ENCODE assay signal across 20 cellular contexts in the genomic region with DNA sequence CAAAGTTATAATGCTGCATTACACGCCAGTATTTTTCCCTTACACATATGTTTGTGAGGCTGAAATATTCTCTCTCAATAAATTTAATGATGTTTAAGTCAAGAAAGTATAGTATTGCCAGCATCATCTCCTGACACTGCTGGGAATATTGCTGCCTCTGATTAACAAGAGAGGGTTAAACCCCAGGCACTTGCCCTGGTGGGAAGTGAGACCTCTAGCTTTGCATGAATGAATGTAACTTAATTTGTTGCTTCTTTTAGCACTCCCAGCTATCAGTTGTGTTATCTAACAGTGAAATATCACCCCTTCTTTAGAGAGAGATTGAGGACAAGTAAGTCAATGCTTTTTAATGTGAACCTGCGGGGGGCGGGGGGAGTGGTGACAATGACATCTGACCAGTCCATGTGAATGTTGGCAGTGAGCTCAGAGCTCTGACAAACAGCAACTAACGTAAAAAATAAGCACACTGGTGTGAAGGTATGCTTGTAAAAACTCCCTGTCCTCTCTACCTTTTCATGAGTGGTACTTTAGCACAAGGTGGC. TPM values are rescaled to one million over a fixed set of nuclear protein-coding genes. Genes with fewer than 3 reads are reported as not detected.
DNase-seq lines count a peak whose midpoint lies in the region; ATAC-seq, FAIRE-seq and TF ChIP-seq lines count a peak whose summit lies in the region.
"Had no signal": no experiment of that assay in that cellular context is flagged by ENCODE, and none has a peak within 500 bp of the region (broad histone marks: within the 10 kb centered on the region; RNA-seq: fewer than 3 reads in every experiment).

No MANE protein-coding gene starts in this region.

- DNase-seq in NCI-H748 (lab: John Stamatoyannopoulos, UW; ENCODE audit: unreplicated experiment) (peak; percentile 67), NCI-H748 treated with DMSO at 0.1 percent for 48 hours (lab: John Stamatoyannopoulos, UW) (no peak), NCI-H2081 treated with DMSO at 0.1 percent for 48 hours (lab: John Stamatoyannopoulos, UW) (peak; percentile 73), H1 (ENCODE audit: low read depth in 1 of 2, low spot score in 2 of 2) (no peak), stomach (no peak), glomerular visceral epithelial cell (ENCODE audit: extremely low spot score) (no peak)
- no peak for DNase-seq in CD4-positive, alpha-beta memory T cell
- DNase-seq in natural killer cell treated with Interleukin-12 subunit alpha and Interleukin-12 subunit beta and Interleukin-15 and Interleukin-18, amount 100 ng/mL, for 72 hours (ENCODE audit: low spot score): no peak
- DNase-seq: AML-193; CD4-positive, alpha-beta T cell; GF-D8; NCI-H1694 treated with DMSO at 0.1 percent for 48 hours; NCI-H2171; NK-92 treated with Interleukin-12 subunit alpha and Interleukin-12 subunit beta, amount 100 ng/mL, for 24 hours; T-helper 1 cell had no signal

- intact Hi-C loops in stomach (cut with DNase I; ENCODE audit: low total_unique reads): no loop called here
- intact Hi-C loops in CD4-positive, alpha-beta memory T cell (cut with micrococcal nuclease): no loop called here

- no peaks in the 10 kb centered on the region for H3K79me2 ChIP-seq in H1 (ENCODE audit: control insufficient read depth in 1 of 2, insufficient read depth in 2 of 2, low read length in 2 of 2)

- H2BK20ac ChIP-seq in H1 (ENCODE audit: low read length): no peak overlapping the region

- CTCF ChIA-PET in H1 (lab: Charles Lee; ENCODE audit: partially characterized antibody): interaction anchor here (0.7 to 8.4 kb wide), 12 partner anchors 10 to 872 kb away, joined by 3 to 69 read pairs (median 4); a partner anchor contains a TSS
- CTCF ChIA-PET in CD4-positive, alpha-beta memory T cell (lab: Charles Lee; ENCODE audit: partially characterized antibody): no interaction called here

- H3K18ac ChIP-seq in H1 (ENCODE audit: extremely low read depth, low read length): no peak overlapping the region

- FAIRE-seq in H1 (lab: Jason Lieb, UNC): no peak
- FAIRE-seq: D721Med had no signal

- H3K9ac ChIP-seq in H1 (replicated peaks in 1 of 4; ENCODE audit: extremely low read depth in 1 of 4, low read depth in 3 of 4, low read length in 3 of 4): no peak overlapping the region

- no peak overlapping the region for H4K5ac ChIP-seq in H1 (ENCODE audit: insufficient read length, low read depth, low read length)

- H3K27ac ChIP-seq in H1 (ENCODE audit: low read depth, low read length) (no peak overlapping the region), stomach (peak overlapping the region; percentile 82 to 93 (median 89))
- H3K27ac ChIP-seq in CD4-positive, alpha-beta memory T cell (ENCODE audit: low read depth, low read length): no peak overlapping the region
- H3K27ac ChIP-seq: SK-N-MC had no signal

- no peak overlapping the region for H3K4me3 Mint-ChIP-seq in CD4-positive, alpha-beta memory T cell
- H3K4me3 Mint-ChIP-seq in natural killer cell treated with Interleukin-12 subunit alpha and Interleukin-12 subunit beta and Interleukin-15 and Interleukin-18, amount 100 ng/mL, for 72 hours: no peak overlapping the region
- H3K4me3 Mint-ChIP-seq: CD4-positive, alpha-beta T cell had no signal

- H3K56ac ChIP-seq in H1 (replicated peaks; ENCODE audit: insufficient read length, low read depth, low read length): no peak overlapping the region

- H3K27me3 ChIP-seq in H1 (replicated peaks in 1 of 4; ENCODE audit: control insufficient read depth in 3 of 4, extremely low read depth in 1 of 4, insufficient read depth in 3 of 4, low read length in 3 of 4) (peaks cover 90 to 99% (median 95%) of the 10 kb centered on the region in 4 experiments), stomach (peaks cover 8 to 99% (median 54%) of the 10 kb centered on the region in 3 donors)
- peaks cover 15% of the 10 kb centered on the region for H3K27me3 ChIP-seq in CD4-positive, alpha-beta memory T cell (ENCODE audit: insufficient read depth, low read length)

- no peak overlapping the region for H2BK12ac ChIP-seq in H1 (ENCODE audit: low read depth, low read length)

- H3K4ac ChIP-seq in H1 (replicated peaks; ENCODE audit: insufficient read length, low read depth, low read length): no peak overlapping the region

- no peak overlapping the region for H3K14ac ChIP-seq in H1 (ENCODE audit: insufficient read length)

- H4K20me1 ChIP-seq in H1 (replicated peaks in 1 of 2; ENCODE audit: control insufficient read depth in 1 of 2, insufficient read depth in 2 of 2, low read length in 2 of 2): peaks cover 18 to 28% of the 10 kb centered on the region in 2 experiments

- TF ChIP-seq CTCF in H1 (IDR thresholded peaks at IDR 0.05; ENCODE audit: control extremely low read depth in 1 of 3, insufficient read depth in 1 of 3, low read depth in 1 of 3, low read length in 3 of 3) (no peak), stomach (IDR thresholded peaks at IDR 0.05) (no peak)

- H3K4me1 ChIP-seq in H1 (replicated peaks in 1 of 4; ENCODE audit: control insufficient read depth in 3 of 4, insufficient read depth in 4 of 4, low read length in 3 of 4) (peaks cover 11 to 40% (median 21%) of the 10 kb centered on the region in 4 experiments), stomach (peaks cover 5 to 38% (median 27%) of the 10 kb centered on the region in 4 donors)
- H3K4me1 ChIP-seq in CD4-positive, alpha-beta memory T cell (ENCODE audit: insufficient read depth, low read length): no peaks in the 10 kb centered on the region
- H3K4me1 ChIP-seq: HAP-1 had no signal

- peaks cover 34 to 53% of the 10 kb centered on the region in 2 donors for H3K27me3 Mint-ChIP-seq in CD4-positive, alpha-beta memory T cell
- H3K27me3 Mint-ChIP-seq in natural killer cell treated with Interleukin-12 subunit alpha and Interleukin-12 subunit beta and Interleukin-15 and Interleukin-18, amount 100 ng/mL, for 72 hours: peaks cover 50 to 67% of the 10 kb centered on the region in 2 donors

- H3K9me3 ChIP-seq in H1 (ENCODE audit: insufficient read depth in 2 of 2, low read depth in 1 of 2, low read length in 1 of 2) (no peaks in the 10 kb centered on the region), stomach (no peaks in the 10 kb centered on the region)
- no peaks in the 10 kb centered on the region for H3K9me3 ChIP-seq in CD4-positive, alpha-beta memory T cell (ENCODE audit: control insufficient read depth in 1 of 2, low read length in 2 of 2)
- H3K9me3 ChIP-seq: HAP-1 had no signal

- no peaks in the 10 kb centered on the region for H3K79me1 ChIP-seq in H1 (ENCODE audit: low read depth, low read length)

- H3K9me3 Mint-ChIP-seq in CD4-positive, alpha-beta memory T cell: peaks cover 0 to 22% (median 11%) of the 10 kb centered on the region in 8 donors
- no peaks in the 10 kb centered on the region for H3K9me3 Mint-ChIP-seq in natural killer cell treated with Interleukin-12 subunit alpha and Interleukin-12 subunit beta and Interleukin-15 and Interleukin-18, amount 100 ng/mL, for 72 hours
- H3K9me3 Mint-ChIP-seq: CD4-positive, alpha-beta T cell had no signal

- H4K91ac ChIP-seq in H1 (replicated peaks; ENCODE audit: insufficient read length, low read length): no peak overlapping the region

- H2BK120ac ChIP-seq in H1 (replicated peaks; ENCODE audit: low read depth, low read length): no peak overlapping the region

- H3K4me3 ChIP-seq in H1 (ENCODE audit: extremely low read depth in 1 of 4, insufficient read depth in 2 of 4, low read depth in 3 of 4, low read length in 4 of 4): no peak overlapping the region
- H3K4me3 ChIP-seq in stomach: peak overlapping the region; percentile 42 to 58 (median 50)
- H3K4me3 ChIP-seq in CD4-positive, alpha-beta memory T cell (ENCODE audit: low read length in 2 of 2): no peak overlapping the region
- H3K4me3 ChIP-seq: HAP-1, SK-N-MC had no signal

- H3K27ac Mint-ChIP-seq in CD4-positive, alpha-beta memory T cell: no peak overlapping the region
- H3K27ac Mint-ChIP-seq in natural killer cell treated with Interleukin-12 subunit alpha and Interleukin-12 subunit beta and Interleukin-15 and Interleukin-18, amount 100 ng/mL, for 72 hours: no peak overlapping the region
- H3K27ac Mint-ChIP-seq: CD4-positive, alpha-beta T cell had no signal

- TF ChIP-seq EP300 in H1 (IDR thresholded peaks at IDR 0.05; ENCODE audit: borderline replicate concordance in 1 of 2, low read depth in 2 of 2, low read length in 2 of 2): no peak
- TF ChIP-seq EP300 in stomach (IDR thresholded peaks at IDR 0.05): no peak

- no peak overlapping the region for H2AFZ ChIP-seq in H1 (ENCODE audit: low read length)

- no peak for ATAC-seq in natural killer cell treated with Interleukin-12 subunit alpha and Interleukin-12 subunit beta and Interleukin-15 and Interleukin-18, amount 100 ng/mL, for 72 hours

- H3K36me3 Mint-ChIP-seq in CD4-positive, alpha-beta memory T cell: no peaks in the 10 kb centered on the region
- H3K36me3 Mint-ChIP-seq in natural killer cell treated with Interleukin-12 subunit alpha and Interleukin-12 subunit beta and Interleukin-15 and Interleukin-18, amount 100 ng/mL, for 72 hours: peaks cover 6% of the 10 kb centered on the region

- TF ChIP-seq RAD21 in H1 (IDR thresholded peaks at IDR 0.05 in 1 of 2, conservative IDR thresholded peaks at IDR 0.05 in 1 of 2; ENCODE audit: low read depth in 2 of 2, low read length in 2 of 2): no peak

- TF ChIP-seq POLR2A in H1 (IDR thresholded peaks at IDR 0.05; ENCODE audit: control extremely low read depth in 1 of 2, low read depth in 2 of 2, low read length in 2 of 2): no peak
- TF ChIP-seq POLR2A in stomach (IDR thresholded peaks at IDR 0.05): no peak

- H4K8ac ChIP-seq in H1 (ENCODE audit: extremely low read depth, insufficient read depth, low read length): no peak overlapping the region

- H3K36me3 ChIP-seq in H1 (ENCODE audit: control insufficient read depth in 2 of 4, insufficient read depth in 4 of 4, low read length in 3 of 4) (peaks cover 0 to 4% (median 0%) of the 10 kb centered on the region in 4 experiments; a peak in 1 of 8 replicates), stomach (no peaks in the 10 kb centered on the region)
- no peaks in the 10 kb centered on the region for H3K36me3 ChIP-seq in CD4-positive, alpha-beta memory T cell (ENCODE audit: insufficient read depth, low read length)
- H3K36me3 ChIP-seq: HAP-1 had no signal

- peaks cover 0 to 2% (median 0%) of the 10 kb centered on the region in 4 donors for H3K4me1 Mint-ChIP-seq in CD4-positive, alpha-beta memory T cell
- H3K4me1 Mint-ChIP-seq in natural killer cell treated with Interleukin-12 subunit alpha and Interleukin-12 subunit beta and Interleukin-15 and Interleukin-18, amount 100 ng/mL, for 72 hours (ENCODE audit: low read depth in 2 of 2): no peaks in the 10 kb centered on the region

- 9% methylated on average over 4 of the region's 4 CpGs; no CpG with 5 or more reads in 1 of the 2 experiments for WGBS in H1 (ENCODE audit: extremely low coverage in 1 of 2, insufficient coverage in 1 of 2, insufficient read length in 1 of 2, insufficient replicate concordance in 2 of 2, low coverage in 1 of 2, low lambda C conversion rate in 2 of 2, missing lambda C conversion rate in 1 of 2), 2 experiments
- 9 to 32% (median 20%) methylated on average over 4 of the region's 4 CpGs for WGBS in stomach, 5 donors

- H2BK15ac ChIP-seq in H1 (ENCODE audit: low read length): no peak overlapping the region

- no peak overlapping the region for H3K23ac ChIP-seq in H1 (ENCODE audit: insufficient read length)

- H2BK5ac ChIP-seq in H1 (ENCODE audit: low read depth, low read length): no peak overlapping the region

- H2AK5ac ChIP-seq in H1 (ENCODE audit: low read depth, low read length): no peak overlapping the region

- POLR2A ChIA-PET in H1 (lab: Charles Lee; ENCODE audit: partially characterized antibody): interaction anchor here (1.2 to 1.3 kb wide), 2 partner anchors 10 to 12 kb away, joined by 3 to 4 read pairs; a partner anchor contains a TSS
- POLR2A ChIA-PET in CD4-positive, alpha-beta memory T cell (lab: Charles Lee; ENCODE audit: partially characterized antibody): no interaction called here

- peak overlapping the region in 1 of 2 experiments; percentile 1; a peak in 1 of 4 replicates for H3K4me2 ChIP-seq in H1 (ENCODE audit: insufficient read depth in 1 of 2, low read depth in 2 of 2, low read length in 2 of 2)

- peaks cover 3% of the 10 kb centered on the region; the same call in 1 of the 2 replicates for H3K23me2 ChIP-seq in H1 (ENCODE audit: low read depth, low read length)

RNA-seq across cellular contexts. Expression of a gene that starts 9.8 kb away (rescaled TPM):
- total RNA-seq in H1 (2021; fragmentation: NEBNext Ultra II Directional; extraction: Animal tissue kit (Norgen Biotek cat#: 25700)): 0.34 TPM in 1 of 2 replicates, not detected in the other
- polyA plus RNA-seq in H1 (2011; rRNA removed): 0.09 TPM in 1 of 2 replicates, not detected in the other
- polyA plus RNA-seq in H1 (2011; cell fraction: cytosol; rRNA removed): not detected
- 0.04 TPM for polyA plus RNA-seq in H1 (2011; cell fraction: nucleus; rRNA removed)
- polyA plus RNA-seq in H1 (2012, experiment 1 of 2): 0.06 to 0.12 TPM (median 0.09 TPM) in 3 of 4 replicates, not detected in the other
- polyA plus RNA-seq in H1 (2012, experiment 2 of 2): 0.12 TPM
- polyA plus RNA-seq in H1 (2013, experiment 1 of 2): 0.28 TPM
- 0.31 TPM for polyA plus RNA-seq in H1 (2013, experiment 2 of 2)
- not detected in 2 replicates for polyA minus RNA-seq in H1 (2011; rRNA and poly(A)+ RNA removed)
- polyA minus RNA-seq in H1 (2011; cell fraction: cytosol; rRNA and poly(A)+ RNA removed): not detected
- not detected for polyA minus RNA-seq in H1 (2011; cell fraction: nucleus; rRNA and poly(A)+ RNA removed)
- total RNA-seq in stomach: 10 to 100 TPM in 4 of 5 donors, 1 to 10 TPM in 1; 7.5 to 62.0 (median 26.1) TPM
- polyA plus RNA-seq in stomach: 10 to 100 TPM in 2 of 3 donors, 1 to 10 TPM in 1; 9.4 to 32.7 (median 13.3) TPM
- not detected for total RNA-seq in CD4-positive, alpha-beta memory T cell
- polyA plus RNA-seq in CD4-positive, alpha-beta memory T cell: not detected
- not detected for total RNA-seq in natural killer cell treated with Interleukin-12 subunit alpha and Interleukin-12 subunit beta and Interleukin-15 and Interleukin-18, amount 100 ng/mL, for 72 hours
- total RNA-seq: A673; CD4-positive, alpha-beta T cell; NCI-H460 had no signal

Comparison
In these comparisons a context has a peak if more than half of its experiments do, and no peak if none do; other contexts are left out.
1. DNase-seq: peak in NCI-H748 (single experiment) and NCI-H2081 treated with DMSO at 0.1 percent for 48 hours (single experiment); none in NCI-H748 treated with DMSO at 0.1 percent for 48 hours (single experiment), H1 (0 of 2), stomach (single experiment), CD4-positive, alpha-beta memory T cell (0 of 5), natural killer cell treated with Interleukin-12 subunit alpha and Interleukin-12 subunit beta and Interleukin-15 and Interleukin-18, amount 100 ng/mL, for 72 hours (single experiment) and glomerular visceral epithelial cell (single experiment).
2. H3K27ac ChIP-seq: peak in stomach (5 of 5); none in H1 (single experiment) and CD4-positive, alpha-beta memory T cell (single experiment).
3. H3K4me3 ChIP-seq: peak in stomach (4 of 4); none in H1 (0 of 4) and CD4-positive, alpha-beta memory T cell (0 of 2).